10 cellular contexts compared by ENCODE assay signal in the genomic region with DNA sequence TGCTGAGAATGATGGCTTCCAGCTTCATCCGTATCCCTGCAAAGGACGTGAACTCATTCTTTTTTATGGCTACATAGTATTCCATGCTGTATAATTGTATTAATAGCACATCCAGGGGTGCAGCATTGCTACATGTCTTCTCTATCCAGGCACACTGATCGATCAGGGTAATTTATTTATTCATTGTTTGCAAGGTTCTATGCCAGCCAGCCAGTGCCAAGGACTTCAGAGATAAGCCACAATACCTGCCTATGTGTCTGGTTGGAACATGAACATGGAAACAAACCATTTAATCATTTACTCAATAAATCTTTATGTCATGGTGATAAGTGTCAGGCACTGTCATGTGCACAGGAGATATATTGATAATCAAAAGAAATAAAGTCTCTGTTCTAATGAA. TPM values are rescaled to one million over a fixed set of nuclear protein-coding genes. Genes with fewer than 3 reads are reported as not detected.
"Had no signal": no experiment of that assay in that cellular context is flagged by ENCODE, and none has a peak within 500 bp of the region (broad histone marks: within the 10 kb centered on the region; RNA-seq: fewer than 3 reads in every experiment).

No MANE protein-coding gene starts in this region.

- H3K4me3 ChIP-seq: GM23248, GM23338, HAP-1 had no signal

- H3K4me3 Mint-ChIP-seq: GM23338, H9, HFFc6 had no signal

- H3K9me3 ChIP-seq: HAP-1 had no signal

- H3K27ac Mint-ChIP-seq: GM23338, H9, HFFc6 had no signal

- H3K27ac ChIP-seq: GM23248 had no signal

- H3K4me1 ChIP-seq: HAP-1 had no signal

- H3K36me3 ChIP-seq: HAP-1 had no signal

- H3K9me3 Mint-ChIP-seq: GM23338, H9 had no signal

- DNase-seq: GM23248, GOT3, H7, H9, HCEC 1CT, HFFc6 had no signal

RNA-seq across cellular contexts. Expression of gene OR2B3, which starts 5.8 kb away (rescaled TPM):
- total RNA-seq: GM23248, GM23338, H1, H4, H7, H9, HFFc6 had no signal

RNA-seq across cellular contexts. Expression of gene OR2J1, which starts 6.3 kb away (rescaled TPM):
- total RNA-seq: GM23248, GM23338, H1, H4, H7, H9, HFFc6 had no signal

RNA-seq across cellular contexts. Expression of gene OR2J3, which starts 14.9 kb away (rescaled TPM):
- total RNA-seq: GM23248, H1, H4, H7, H9, HFFc6 had no signal

RNA-seq across cellular contexts. Expression of gene OR2W1, which starts 48.0 kb away (rescaled TPM):
- total RNA-seq: GM23248, GM23338, H1, H4, H7, H9, HFFc6 had no signal
